Comparison of ENCODE assay signal across 1 cellular context in the genomic region with DNA sequence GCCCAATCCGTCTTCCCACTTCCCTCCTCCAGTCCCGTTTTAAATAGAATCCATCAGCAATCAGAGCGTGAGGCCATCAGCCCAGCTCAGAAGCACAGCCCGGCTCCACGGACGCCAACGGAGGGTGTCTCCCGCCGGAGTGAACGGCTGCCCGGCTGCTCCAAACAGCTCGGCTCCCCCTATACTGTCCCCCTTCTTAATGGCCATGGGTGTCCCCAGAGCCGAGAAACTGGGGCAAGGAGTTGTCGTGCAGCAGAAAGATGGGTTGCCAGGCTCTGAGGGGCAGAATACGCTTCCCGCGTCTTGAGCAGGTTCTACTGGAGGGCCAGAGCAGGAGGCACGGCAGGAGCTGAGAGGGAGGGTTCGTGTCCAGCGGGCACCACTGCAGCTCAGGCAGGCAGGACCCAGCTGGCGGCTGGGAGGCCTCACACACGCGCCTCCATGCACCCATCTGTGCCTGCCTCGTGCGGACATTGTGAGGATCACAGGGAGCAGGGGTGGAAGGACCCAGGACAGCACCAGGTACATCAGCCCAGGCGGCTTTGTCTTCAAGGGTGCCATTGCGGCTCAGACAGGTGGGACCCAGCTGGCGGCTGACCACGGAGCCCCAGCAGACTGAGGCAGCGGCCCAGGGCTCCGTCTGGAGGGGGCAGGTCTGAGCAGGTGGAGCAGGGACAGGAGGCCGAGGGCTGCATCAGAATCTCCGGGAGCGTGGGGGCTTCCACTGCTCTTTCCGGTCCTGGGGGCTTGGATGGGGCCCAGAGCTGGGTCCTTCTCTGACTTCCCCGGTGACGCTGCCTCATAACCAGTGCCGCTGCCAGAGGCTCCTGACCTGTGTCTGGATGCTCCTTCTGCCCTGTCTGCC.
TF ChIP-seq lines count a peak whose summit lies in the region.

No MANE protein-coding gene starts in this region.

TF ChIP-seq in HepG2, 621 proteins besides CTCF, POLR2A, EP300 and RAD21:
- TF ChIP-seq, protein P1, sequence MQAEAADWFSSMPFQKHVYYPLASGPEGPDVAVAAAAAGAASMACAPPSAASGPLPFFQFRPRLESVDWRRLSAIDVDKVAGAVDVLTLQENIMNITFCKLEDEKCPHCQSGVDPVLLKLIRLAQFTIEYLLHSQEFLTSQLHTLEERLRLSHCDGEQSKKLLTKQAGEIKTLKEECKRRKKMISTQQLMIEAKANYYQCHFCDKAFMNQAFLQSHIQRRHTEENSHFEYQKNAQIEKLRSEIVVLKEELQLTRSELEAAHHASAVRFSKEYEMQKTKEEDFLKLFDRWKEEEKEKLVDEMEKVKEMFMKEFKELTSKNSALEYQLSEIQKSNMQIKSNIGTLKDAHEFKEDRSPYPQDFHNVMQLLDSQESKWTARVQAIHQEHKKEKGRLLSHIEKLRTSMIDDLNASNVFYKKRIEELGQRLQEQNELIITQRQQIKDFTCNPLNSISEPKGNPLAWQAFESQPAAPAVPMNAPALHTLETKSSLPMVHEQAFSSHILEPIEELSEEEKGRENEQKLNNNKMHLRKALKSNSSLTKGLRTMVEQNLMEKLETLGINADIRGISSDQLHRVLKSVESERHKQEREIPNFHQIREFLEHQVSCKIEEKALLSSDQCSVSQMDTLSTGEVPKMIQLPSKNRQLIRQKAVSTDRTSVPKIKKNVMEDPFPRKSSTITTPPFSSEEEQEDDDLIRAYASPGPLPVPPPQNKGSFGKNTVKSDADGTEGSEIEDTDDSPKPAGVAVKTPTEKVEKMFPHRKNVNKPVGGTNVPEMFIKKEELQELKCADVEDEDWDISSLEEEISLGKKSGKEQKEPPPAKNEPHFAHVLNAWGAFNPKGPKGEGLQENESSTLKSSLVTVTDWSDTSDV (CRISPR knock-in tag; IDR thresholded peaks at IDR 0.05): no peak
- TF ChIP-seq ZNF263 (CRISPR knock-in tag; IDR thresholded peaks at IDR 0.05) (peak; percentile 5; the same call in 1 of the 2 replicates), MTF2 (CRISPR knock-in tag; IDR thresholded peaks at IDR 0.05; ENCODE audit: borderline replicate concordance) (no peak), ZBTB33 (CRISPR knock-in tag; IDR thresholded peaks at IDR 0.05) (peak; percentile 42; the same call in 1 of the 2 replicates), MNT (IDR thresholded peaks at IDR 0.05) (no peak), XBP1 (CRISPR knock-in tag; IDR thresholded peaks at IDR 0.05) (no peak), FOXC1 (CRISPR knock-in tag; IDR thresholded peaks at IDR 0.05; ENCODE audit: borderline replicate concordance) (0 out of 2 replicates have a peak, but pooled peaks have one; percentile 47), MED1 (CRISPR knock-in tag; IDR thresholded peaks at IDR 0.05) (no peak)
TF ChIP-seq in HepG2: peak in this region for 3.
